ENCODE assay signal across 12 cellular contexts in genomic region chr7:106050743-106051110, GRCh38.
DNase-seq lines count a peak whose midpoint lies in the region.
"Had no signal": no experiment of that assay in that cellular context is flagged by ENCODE, and none has a peak within 500 bp of the region (broad histone marks: within the 10 kb centered on the region; RNA-seq: fewer than 3 reads in every experiment).

No MANE protein-coding gene starts in this region.

- peak overlapping the region; percentile 66 to 80 for H3K27ac ChIP-seq in esophagus (ENCODE audit: low read depth in 2 of 2, low read length in 1 of 2)
- H3K27ac ChIP-seq: parathyroid adenoma had no signal

- 39 to 50% methylated on average over 5 of the region's 5 CpGs for WGBS in esophagus, 2 donors

- peaks cover 2 to 16% of the 10 kb centered on the region in 2 donors for H3K4me1 ChIP-seq in esophagus (ENCODE audit: control insufficient read depth in 2 of 2, insufficient read depth in 2 of 2, low read length in 1 of 2)
- H3K4me1 ChIP-seq: parathyroid adenoma had no signal

- H3K36me3 ChIP-seq in esophagus (ENCODE audit: control insufficient read depth in 2 of 2, insufficient read depth in 2 of 2, low read length in 1 of 2), result no peaks in the 10 kb centered on the region
- H3K36me3 ChIP-seq: HAP-1 had no signal

- no peaks in the 10 kb centered on the region for H3K27me3 ChIP-seq in esophagus (ENCODE audit: control insufficient read depth in 1 of 2, insufficient read depth in 2 of 2, low read length in 2 of 2)

- H3K9me3 ChIP-seq in esophagus (ENCODE audit: control insufficient read depth in 2 of 2, insufficient read depth in 1 of 2, low read depth in 1 of 2, low read length in 1 of 2), result no peaks in the 10 kb centered on the region
- H3K9me3 ChIP-seq: HAP-1 had no signal

- peak; percentile 62 for DNase-seq in A172 (ENCODE audit: low spot score)
- peak; percentile 18 for DNase-seq in NCI-H446 treated with DMSO at 0.1 percent for 48 hours (lab: John Stamatoyannopoulos, UW)
- peak; percentile 51 for DNase-seq in occipital lobe (lab: John Stamatoyannopoulos, UW)
- no peak for DNase-seq in NCI-H187 treated with DMSO at 0.1 percent for 48 hours (lab: John Stamatoyannopoulos, UW)
- DNase-seq in ureter (ENCODE audit: low spot score), result no peak
- DNase-seq in NCI-H1694 (lab: John Stamatoyannopoulos, UW), result no peak
- DNase-seq in SW 1271 (lab: John Stamatoyannopoulos, UW), result no peak
- DNase-seq: NCI-H345, SHP77 had no signal

- no peak overlapping the region for H3K4me3 ChIP-seq in esophagus (ENCODE audit: low read depth in 1 of 2, low read length in 2 of 2)
- H3K4me3 ChIP-seq: HAP-1 had no signal

Comparison
In these comparisons a context has a peak if more than half of its experiments do, and no peak if none do; other contexts are left out.
1. DNase-seq: peak in A172 (single experiment), NCI-H446 treated with DMSO at 0.1 percent for 48 hours (single experiment) and occipital lobe (single experiment); none in NCI-H187 treated with DMSO at 0.1 percent for 48 hours (single experiment), ureter (single experiment), NCI-H1694 (single experiment) and SW 1271 (0 of 2).